8 cellular contexts compared by ENCODE assay signal in genomic region chr20:49275634-49276033, GRCh38. TPM values are rescaled to one million over a fixed set of nuclear protein-coding genes. Genes with fewer than 3 reads are reported as not detected.
DNase-seq lines count a peak whose midpoint lies in the region; ATAC-seq and TF ChIP-seq lines count a peak whose summit lies in the region.

No MANE protein-coding gene starts in this region.

- no peak overlapping the region for H2AFZ ChIP-seq in GM23338

- H3K9me3 Mint-ChIP-seq in activated CD4-positive, alpha-beta T cell treated with anti-CD3 and anti-CD28 coated beads for 36 hours (ENCODE audit: low read depth): peaks cover 5% of the 10 kb centered on the region
- H3K9me3 Mint-ChIP-seq in T-cell (peaks cover 0 to 5% (median 2%) of the 10 kb centered on the region in 3 donors), GM23338 (peaks cover 28% of the 10 kb centered on the region)
- H3K9me3 Mint-ChIP-seq in stimulated activated naive B cell treated with anti-CD40 and anti-IgM and Interleukin-4, amounts not matched to agents 10 μg/mL and 1 μg/mL and 100 μg/mL, for 72 hours: peaks cover 4% of the 10 kb centered on the region in 2 donors

- POLR2A ChIA-PET in activated CD4-positive, alpha-beta T cell treated with anti-CD3 and anti-CD28 coated beads for 36 hours (lab: Charles Lee): interaction anchor here (0.5 to 2.2 kb wide), 5 partner anchors 8 to 110 kb away, joined by 3 to 13 read pairs (median 11); no protein-coding TSS in a partner anchor
- POLR2A ChIA-PET in T-cell (lab: Charles Lee): interaction anchor here in 1 of 2 donors (0.6 to 0.9 kb wide), 4 partner anchors 8 to 660 kb away, joined by 3 to 4 read pairs (median 3); partner anchors contain the start of gene RNF114

- TF ChIP-seq CTCF in fibroblast of mammary gland (conservative IDR thresholded peaks at IDR 0.05; ENCODE audit: control insufficient read depth, insufficient read depth, low read depth, low read length): no peak
- no peak for TF ChIP-seq CTCF in GM23338 (conservative IDR thresholded peaks at IDR 0.05; ENCODE audit: low read depth in 2 of 2)

- no peak for ATAC-seq in activated CD4-positive, alpha-beta T cell treated with anti-CD3 and anti-CD28 coated beads for 36 hours
- ATAC-seq in T-cell (replicated peaks in 1 of 4): no peak
- ATAC-seq in stimulated activated naive B cell treated with anti-CD40 and anti-IgM and Interleukin-4, amounts not matched to agents 10 μg/mL and 1 μg/mL and 100 μg/mL, for 72 hours (replicated peaks): no peak
- no peak for ATAC-seq in left lobe of liver
- ATAC-seq in GM23338: no peak

- H3K79me2 ChIP-seq in GM23338 (replicated peaks; ENCODE audit: insufficient read depth): peaks cover 64% of the 10 kb centered on the region

- H3K4me3 Mint-ChIP-seq in activated CD4-positive, alpha-beta T cell treated with anti-CD3 and anti-CD28 coated beads for 36 hours: peak overlapping the region; percentile 92
- H3K4me3 Mint-ChIP-seq in T-cell: peak overlapping the region; percentile 47 to 97 (median 88)
- H3K4me3 Mint-ChIP-seq in stimulated activated naive B cell treated with anti-CD40 and anti-IgM and Interleukin-4, amounts not matched to agents 10 μg/mL and 1 μg/mL and 100 μg/mL, for 72 hours: peak overlapping the region; percentile 59 to 63
- no peak overlapping the region for H3K4me3 Mint-ChIP-seq in GM23338

- no peaks in the 10 kb centered on the region for H3K27me3 Mint-ChIP-seq in activated CD4-positive, alpha-beta T cell treated with anti-CD3 and anti-CD28 coated beads for 36 hours
- H3K27me3 Mint-ChIP-seq in T-cell (no peaks in the 10 kb centered on the region), GM23338 (ENCODE audit: insufficient read depth, low read depth, poor library complexity) (peaks cover 28% of the 10 kb centered on the region)
- peaks cover 0 to 5% of the 10 kb centered on the region in 2 donors for H3K27me3 Mint-ChIP-seq in stimulated activated naive B cell treated with anti-CD40 and anti-IgM and Interleukin-4, amounts not matched to agents 10 μg/mL and 1 μg/mL and 100 μg/mL, for 72 hours

- peaks cover 27% of the 10 kb centered on the region for H3F3A ChIP-seq in GM23338 (replicated peaks; ENCODE audit: low read depth)

- H3K4me1 ChIP-seq in GM23338 (ENCODE audit: insufficient read depth): peaks cover 5% of the 10 kb centered on the region; the same call in 1 of the 2 replicates

- no peak overlapping the region for H3K27ac ChIP-seq in GM23338 (ENCODE audit: low read depth)

- no peak overlapping the region for H3K4me2 ChIP-seq in GM23338

- H3K4me1 Mint-ChIP-seq in activated CD4-positive, alpha-beta T cell treated with anti-CD3 and anti-CD28 coated beads for 36 hours: peaks cover 52% of the 10 kb centered on the region
- H3K4me1 Mint-ChIP-seq in T-cell: peaks cover 59 to 72% (median 71%) of the 10 kb centered on the region in 3 donors
- peaks cover 28 to 54% of the 10 kb centered on the region in 2 donors for H3K4me1 Mint-ChIP-seq in stimulated activated naive B cell treated with anti-CD40 and anti-IgM and Interleukin-4, amounts not matched to agents 10 μg/mL and 1 μg/mL and 100 μg/mL, for 72 hours
- H3K4me1 Mint-ChIP-seq in GM23338: peaks cover 14% of the 10 kb centered on the region

- CTCF ChIA-PET in activated CD4-positive, alpha-beta T cell treated with anti-CD3 and anti-CD28 coated beads for 36 hours (lab: Charles Lee): interaction anchor here (0.8 to 1.4 kb wide), 2 partner anchors 31 to 58 kb away, joined by 4 read pairs; no protein-coding TSS in a partner anchor
- CTCF ChIA-PET in T-cell (lab: Charles Lee): no interaction called here

- H3K27me3 ChIP-seq in H7 (ENCODE audit: control insufficient read depth, insufficient read depth, low read length): no peaks in the 10 kb centered on the region
- no peaks in the 10 kb centered on the region for H3K27me3 ChIP-seq in GM23338 (ENCODE audit: insufficient read depth)

- intact Hi-C loops in activated CD4-positive, alpha-beta T cell treated with anti-CD3 and anti-CD28 coated beads for 36 hours (cut with DNase I, micrococcal nuclease): loop anchor here (2.0 to 10.0 kb wide), 12 partner anchors 57 to 1788 kb away; partner anchors contain the start of genes DDX27 (in 1 of the 2), PTPN1 (in 1 of the 2), SLC9A8 (in 1 of the 2) and UBE2V1 (in 1 of the 2)

- H3K4me3 ChIP-seq in fibroblast of mammary gland (ENCODE audit: control insufficient read depth, low read depth, low read length) (peak overlapping the region; percentile 10), H7 (ENCODE audit: insufficient read depth, low read depth, low read length) (no peak overlapping the region), GM23338 (no peak overlapping the region)

- H3K27ac Mint-ChIP-seq in activated CD4-positive, alpha-beta T cell treated with anti-CD3 and anti-CD28 coated beads for 36 hours: peak overlapping the region; percentile 98
- H3K27ac Mint-ChIP-seq in T-cell: peak overlapping the region; percentile 84 to 96
- peak overlapping the region; percentile 83 for H3K27ac Mint-ChIP-seq in stimulated activated naive B cell treated with anti-CD40 and anti-IgM and Interleukin-4, amounts not matched to agents 10 μg/mL and 1 μg/mL and 100 μg/mL, for 72 hours
- no peak overlapping the region for H3K27ac Mint-ChIP-seq in GM23338

- peaks cover 68% of the 10 kb centered on the region for H3K36me3 Mint-ChIP-seq in activated CD4-positive, alpha-beta T cell treated with anti-CD3 and anti-CD28 coated beads for 36 hours (ENCODE audit: low read depth)
- H3K36me3 Mint-ChIP-seq in T-cell: peaks cover 53% of the 10 kb centered on the region
- H3K36me3 Mint-ChIP-seq in stimulated activated naive B cell treated with anti-CD40 and anti-IgM and Interleukin-4, amounts not matched to agents 10 μg/mL and 1 μg/mL and 100 μg/mL, for 72 hours: peaks cover 50 to 61% of the 10 kb centered on the region in 2 donors
- H3K36me3 Mint-ChIP-seq in GM23338 (ENCODE audit: low read depth): peaks cover 70% of the 10 kb centered on the region

- H4K20me1 ChIP-seq in GM23338 (replicated peaks; ENCODE audit: insufficient read depth): peaks cover 26% of the 10 kb centered on the region

- DNase-seq in activated CD4-positive, alpha-beta T cell treated with anti-CD3 and anti-CD28 coated beads for 36 hours: no peak
- no peak for DNase-seq in activated CD4-positive, alpha-beta T cell treated with anti-CD3 and anti-CD28 coated beads for 4 hours
- DNase-seq in T-cell (no peak), fibroblast of mammary gland (ENCODE audit: low read depth) (no peak), left lobe of liver (ENCODE audit: low spot score) (no peak), H7 (no peak), GM23338 (ENCODE audit: low spot score) (no peak)
- no peak for DNase-seq in stimulated activated naive B cell treated with anti-CD40 and anti-IgM and Interleukin-4, amounts not matched to agents 10 μg/mL and 1 μg/mL and 100 μg/mL, for 72 hours

- 0 out of 2 replicates have a peak, but pooled peaks cover 4% of the 10 kb centered on the region for H3K9me2 ChIP-seq in GM23338 (ENCODE audit: insufficient read depth)

- H3K36me3 ChIP-seq in H7 (replicated peaks; ENCODE audit: control insufficient read depth, insufficient read depth, low read length) (peaks cover 35% of the 10 kb centered on the region), GM23338 (ENCODE audit: insufficient read depth) (peaks cover 51% of the 10 kb centered on the region)

TF ChIP-seq in GM23338, 12 proteins besides CTCF, POLR2A, EP300 and RAD21 (continues in another document):
- TF ChIP-seq EZH2phosphoT487 (IDR thresholded peaks at IDR 0.05; ENCODE audit: unreplicated experiment) (no peak), REST (IDR thresholded peaks at IDR 0.05; ENCODE audit: unreplicated experiment) (no peak), STAT1 (IDR thresholded peaks at IDR 0.05; ENCODE audit: unreplicated experiment) (no peak), ZNF114 (CRISPR knock-in tag; IDR thresholded peaks at IDR 0.05) (no peak)

RNA-seq across cellular contexts. Expression of gene ZNFX1, which starts 2.2 kb away (rescaled TPM):
- total RNA-seq in activated CD4-positive, alpha-beta T cell treated with anti-CD3 and anti-CD28 coated beads for 36 hours: 10 to 100 TPM; 36.4 to 43.8 TPM
- 10 to 100 TPM; 53.8 to 72.2 (median 64.7) TPM for total RNA-seq in T-cell
- 10.0 TPM for total RNA-seq in left lobe of liver
- total RNA-seq in H7 (2014; rRNA removed; shearing (Covaris generic)): 8.5 and 8.6 TPM in 2 replicates
- 11.1 and 12.1 TPM in 2 replicates for total RNA-seq in GM23338 (2014; rRNA removed; shearing (Covaris generic))
- polyA plus RNA-seq in GM23338 (2016; fragmentation: Nextera tagmentation; extraction: Ambion mirVana): 6.1 and 6.2 TPM in 2 replicates

RNA-seq across cellular contexts. Expression of gene DDX27, which starts 56.4 kb away (rescaled TPM):
- total RNA-seq in activated CD4-positive, alpha-beta T cell treated with anti-CD3 and anti-CD28 coated beads for 36 hours: 10 to 100 TPM; 48.5 to 54.0 TPM
- total RNA-seq in T-cell (10 to 100 TPM; 57.7 to 92.3 (median 59.2) TPM), left lobe of liver (8.4 TPM)
- total RNA-seq in H7 (2014; rRNA removed; shearing (Covaris generic)): 53.3 and 54.6 TPM in 2 replicates
- total RNA-seq in GM23338 (2014; rRNA removed; shearing (Covaris generic)): 50.3 and 53.3 TPM in 2 replicates
- polyA plus RNA-seq in GM23338 (2016; fragmentation: Nextera tagmentation; extraction: Ambion mirVana): 81.3 and 91.5 TPM in 2 replicates
